8 cellular contexts compared by ENCODE assay signal in genomic region chr5:88833371-88834107, GRCh38. TPM values are rescaled to one million over a fixed set of nuclear protein-coding genes. Genes with fewer than 3 reads are reported as not detected.
DNase-seq lines count a peak whose midpoint lies in the region; ATAC-seq and TF ChIP-seq lines count a peak whose summit lies in the region.

No MANE protein-coding gene starts in this region.

- H3K9me3 Mint-ChIP-seq in Caco-2 (ENCODE audit: unreplicated experiment), result no peaks in the 10 kb centered on the region

- no peak overlapping the region for H3K4me3 Mint-ChIP-seq in Caco-2 (ENCODE audit: unreplicated experiment)

- H3K9me2 ChIP-seq in HCT116 (ENCODE audit: insufficient read depth), result no peaks in the 10 kb centered on the region

- ATAC-seq in HCT116, result no peak
- no peak for ATAC-seq in HG02981 (IDR thresholded peaks at IDR 0.05; ENCODE audit: unreplicated experiment)

- H2AFZ ChIP-seq in HCT116 (ENCODE audit: low read depth, low read length, poor library complexity, severe bottlenecking), result no peak overlapping the region

- H3K27me3 Mint-ChIP-seq in Caco-2 (ENCODE audit: insufficient read depth, unreplicated experiment), result no peaks in the 10 kb centered on the region

- peak; percentile 75 for DNase-seq in GM12865 (ENCODE audit: low read depth)
- no peak for DNase-seq in HCT116 (ENCODE audit: low read depth, low spot score)
- peak; percentile 86 for DNase-seq in SK-MEL-5 (ENCODE audit: low read depth, low spot score)
- peak; percentile 12 for DNase-seq in epithelial cell of esophagus (ENCODE audit: low read depth)
- no peak for DNase-seq in GM19238 (ENCODE audit: insufficient read length, low spot score)
- no peak for DNase-seq in Caco-2

- no peak for TF ChIP-seq POLR2A in HCT116 (IDR thresholded peaks at IDR 0.05; ENCODE audit: borderline replicate concordance, extremely low read depth, insufficient read depth, insufficient read length)

- no peaks in the 10 kb centered on the region for H3K36me3 ChIP-seq in HCT116 (ENCODE audit: control insufficient read depth in 1 of 2, insufficient read depth in 2 of 2, low read length in 2 of 2)
- no peaks in the 10 kb centered on the region for H3K36me3 ChIP-seq in rectal smooth muscle tissue (ENCODE audit: control insufficient read depth, insufficient read depth, low read length)
- H3K36me3 ChIP-seq in Caco-2 (ENCODE audit: control insufficient read depth, insufficient read depth, low read length), result no peaks in the 10 kb centered on the region

- POLR2A ChIA-PET in HCT116 (lab: Charles Lee), result no interaction called here
- POLR2A ChIA-PET in Caco-2 (lab: Charles Lee), result no interaction called here

- RAD21 ChIA-PET in HCT116 (lab: Charles Lee; ENCODE audit: low non-redundant PET in 1 of 2, low total read pairs in 2 of 2, uncharacterized antibody in 2 of 2, unreplicated experiment in 2 of 2), result no interaction called here

- H3K79me2 ChIP-seq in HCT116 (ENCODE audit: insufficient read depth, low read length), result no peaks in the 10 kb centered on the region

- no peaks in the 10 kb centered on the region for H3K4me1 Mint-ChIP-seq in Caco-2 (ENCODE audit: low read depth, unreplicated experiment)

- H3K4me1 ChIP-seq in HCT116 (ENCODE audit: control insufficient read depth in 1 of 2, insufficient read depth in 2 of 2, low read length in 2 of 2), result peaks cover 4 to 10% of the 10 kb centered on the region in 2 experiments
- peaks cover 17% of the 10 kb centered on the region for H3K4me1 ChIP-seq in rectal smooth muscle tissue (ENCODE audit: control insufficient read depth, insufficient read depth, low read length)
- no peaks in the 10 kb centered on the region for H3K4me1 ChIP-seq in Caco-2

- H3K9me3 ChIP-seq in HCT116 (ENCODE audit: control insufficient read depth in 1 of 2, insufficient read depth in 1 of 2, low read depth in 1 of 2, low read length in 2 of 2), result no peaks in the 10 kb centered on the region
- no peaks in the 10 kb centered on the region for H3K9me3 ChIP-seq in Caco-2

- H3K9ac ChIP-seq in HCT116 (ENCODE audit: low read length), result no peak overlapping the region
- no peak overlapping the region for H3K9ac ChIP-seq in rectal smooth muscle tissue (ENCODE audit: low read length)

- TF ChIP-seq CTCF in GM12865 (IDR thresholded peaks at IDR 0.05; ENCODE audit: insufficient read depth, low read depth, low read length, missing control alignments) (no peak), HCT116 (IDR thresholded peaks at IDR 0.05 in 2 of 3, conservative IDR thresholded peaks at IDR 0.05 in 1 of 3; ENCODE audit: borderline replicate concordance in 1 of 3, insufficient read depth in 1 of 3, low read depth in 2 of 3, low read length in 2 of 3) (no peak), epithelial cell of esophagus (IDR thresholded peaks at IDR 0.05; ENCODE audit: insufficient read depth, low read depth, low read length, missing control alignments) (no peak), Caco-2 (IDR thresholded peaks at IDR 0.05; ENCODE audit: insufficient read depth in 1 of 2, low read depth in 1 of 2, low read length in 1 of 2, severe bottlenecking in 1 of 2, unreplicated experiment in 1 of 2) (no peak)

- CTCF ChIA-PET in HCT116 (lab: Charles Lee) (no interaction called here), Caco-2 (lab: Charles Lee) (no interaction called here)

- no peak for TF ChIP-seq RAD21 in HCT116 (IDR thresholded peaks at IDR 0.05; ENCODE audit: low read depth)

- peak overlapping the region; percentile 21; the same call in 1 of the 2 replicates for H3K4me2 ChIP-seq in HCT116 (ENCODE audit: low read length)

- in situ Hi-C loops in SK-MEL-5 (cut with HindIII; ENCODE audit: low pct_unique_long_range_greater_than_20kb, low sequenced_read_pairs), result no loop called here

- H3K27ac Mint-ChIP-seq in Caco-2 (ENCODE audit: unreplicated experiment), result no peak overlapping the region

- H3K27me3 ChIP-seq in HCT116 (ENCODE audit: insufficient read depth, low read length), result no peaks in the 10 kb centered on the region
- H3K27me3 ChIP-seq in rectal smooth muscle tissue (ENCODE audit: control insufficient read depth, insufficient read depth, low read length), result no peaks in the 10 kb centered on the region
- no peaks in the 10 kb centered on the region for H3K27me3 ChIP-seq in Caco-2 (replicated peaks; ENCODE audit: control insufficient read depth, insufficient read depth, low read length)

- no TSS peak for BruUV-seq in HCT116 (replicated peaks; lab: Mats Ljungman, UMichigan)
- BruUV-seq in Caco-2 (replicated peaks; lab: Mats Ljungman, UMichigan), result no TSS peak

- no peaks in the 10 kb centered on the region for H3K36me3 Mint-ChIP-seq in Caco-2 (ENCODE audit: insufficient read depth, unreplicated experiment)

- H4K20me1 ChIP-seq in HCT116 (ENCODE audit: insufficient read depth), result no peaks in the 10 kb centered on the region

- intact Hi-C loops in HCT116 (cut with micrococcal nuclease), result no loop called here
- intact Hi-C loops in Caco-2 (cut with micrococcal nuclease; ENCODE audit: unreplicated experiment), result no loop called here

- H3K27ac ChIP-seq in HCT116 (ENCODE audit: low read depth, low read length) (peak overlapping the region; percentile 23; the same call in 1 of the 2 replicates), rectal smooth muscle tissue (ENCODE audit: low read depth, low read length) (no peak overlapping the region)

- H3K4me3 ChIP-seq in GM12865 (ENCODE audit: low read depth, low read length), result peak overlapping the region; percentile 38
- no peak overlapping the region for H3K4me3 ChIP-seq in HCT116 (replicated peaks in 1 of 2; ENCODE audit: low read depth in 1 of 2, low read length in 2 of 2)
- no peak overlapping the region for H3K4me3 ChIP-seq in epithelial cell of esophagus (ENCODE audit: low read length)
- H3K4me3 ChIP-seq in rectal smooth muscle tissue (ENCODE audit: low read length), result peak overlapping the region; percentile 12
- H3K4me3 ChIP-seq in Caco-2 (ENCODE audit: low read depth, low read length), result no peak overlapping the region

TF ChIP-seq in HCT116, 20 proteins besides CTCF, POLR2A, EP300 and RAD21:
- TF ChIP-seq REST (IDR thresholded peaks at IDR 0.05; ENCODE audit: low read depth) (no peak), ZNF274 (IDR thresholded peaks at IDR 0.05; ENCODE audit: low read depth, low read length) (no peak), YY1 (IDR thresholded peaks at IDR 0.05; ENCODE audit: extremely low read depth, insufficient replicate concordance, low read depth, low read length) (no peak)

RNA-seq across cellular contexts. Expression of gene MEF2C, which starts 49.4 kb away (rescaled TPM):
- total RNA-seq in HCT116 (2021; ENCODE audit: unreplicated experiment) (13.0 TPM), Caco-2 (2022) (1.5 and 1.9 TPM in 2 replicates)
- polyA plus RNA-seq in HCT116 (2012), result 8.0 and 10.7 TPM in 2 replicates
- total RNA-seq in SK-MEL-5 (2014; rRNA removed; shearing (Covaris generic)), result 34.2 and 35.1 TPM in 2 replicates
- polyA plus RNA-seq in SK-MEL-5 (2015; cell fraction: cytosol; rRNA removed), result 18.1 and 18.3 TPM in 2 replicates
- 12.2 and 16.3 TPM in 2 replicates for polyA plus RNA-seq in SK-MEL-5 (2015; cell fraction: nucleus; rRNA removed)

Comparison
In these comparisons a context has a peak if more than half of its experiments do, and no peak if none do; other contexts are left out.
1. DNase-seq: peak in GM12865 (single experiment), SK-MEL-5 (single experiment) and epithelial cell of esophagus (single experiment); none in HCT116 (single experiment), GM19238 (single experiment) and Caco-2 (0 of 2).
2. H3K4me3 ChIP-seq: peak in GM12865 (single experiment) and rectal smooth muscle tissue (single experiment); none in HCT116 (0 of 2), epithelial cell of esophagus (single experiment) and Caco-2 (single experiment).